9 cellular contexts compared by ENCODE assay signal in the genomic region with DNA sequence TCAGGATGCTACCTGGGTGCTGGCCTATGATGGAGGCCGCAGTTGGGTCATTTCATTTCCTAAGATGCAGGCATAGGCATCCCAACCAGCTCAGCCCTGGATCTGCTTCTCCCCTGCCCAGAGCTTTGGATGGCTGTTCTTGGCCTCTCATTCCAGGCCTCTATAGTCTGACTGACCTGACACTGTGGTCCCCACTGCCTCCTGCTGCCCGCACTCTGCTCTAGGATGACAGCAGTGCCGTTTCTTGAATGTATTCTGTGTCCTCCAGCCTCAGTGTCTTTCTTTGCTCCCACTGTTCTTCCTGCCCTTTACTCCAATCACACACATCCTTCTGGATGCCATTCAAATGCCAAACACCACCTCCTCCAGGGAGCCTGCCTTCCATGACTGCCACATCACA.
A peak's percentile ranks its signal among the peaks of the same experiment; 100 is the strongest.
DNase-seq lines count a peak whose midpoint lies in the region; ATAC-seq and TF ChIP-seq lines count a peak whose summit lies in the region.
"Had no signal": no experiment of that assay in that cellular context is flagged by ENCODE, and none has a peak within 500 bp of the region (broad histone marks: within the 10 kb centered on the region; RNA-seq: fewer than 3 reads in every experiment).

No MANE protein-coding gene starts in this region.

- in situ Hi-C loops in IMR-90 (cut with MboI; ENCODE audit: low sequenced_read_pairs): loop anchor here (10.0 kb wide), 1 partner anchor 173 kb away; no protein-coding TSS in a partner anchor

- H2BK5ac ChIP-seq in IMR-90 (ENCODE audit: low read depth, low read length, poor library complexity, severe bottlenecking): no peak overlapping the region

- no peak for TF ChIP-seq POLR2A in IMR-90 (IDR thresholded peaks at IDR 0.05; ENCODE audit: low read depth, low read length)

- no peak overlapping the region for H3K14ac ChIP-seq in IMR-90 (replicated peaks; ENCODE audit: low read depth, low read length)

- no peak overlapping the region for H4K5ac ChIP-seq in IMR-90 (ENCODE audit: low read depth, low read length)

- no peaks in the 10 kb centered on the region for H3K4me1 ChIP-seq in DND-41 (ENCODE audit: insufficient read depth, low read length)
- H3K4me1 ChIP-seq in IMR-90 (ENCODE audit: control insufficient read depth, insufficient read depth, low read length): no peaks in the 10 kb centered on the region

- no peak overlapping the region for H2AK5ac ChIP-seq in IMR-90 (ENCODE audit: low read depth, low read length)

- no peak overlapping the region for H2BK20ac ChIP-seq in IMR-90 (ENCODE audit: low read depth, low read length)

- no peaks in the 10 kb centered on the region for H3K79me1 ChIP-seq in IMR-90 (ENCODE audit: low read depth in 1 of 2, low read length in 2 of 2)

- WGBS in IMR-90 (ENCODE audit: extremely low coverage in 2 of 2, insufficient read length in 1 of 2), 2 experiments: 100% methylated on average over 1 of the region's 3 CpGs; no CpG with 5 or more reads in 1 of the 2 experiments

- H2AK9ac ChIP-seq in IMR-90 (replicated peaks; ENCODE audit: low read depth, low read length, poor library complexity): no peak overlapping the region

- H3K9me3 ChIP-seq in DND-41 (ENCODE audit: insufficient read depth, low read length, severe bottlenecking) (no peaks in the 10 kb centered on the region), IMR-90 (ENCODE audit: control insufficient read depth, insufficient read depth, low read length) (no peaks in the 10 kb centered on the region)

- no peaks in the 10 kb centered on the region for H3K36me3 Mint-ChIP-seq in activated CD8-positive, alpha-beta T cell treated with anti-CD3 and anti-CD28 coated beads for 36 hours (ENCODE audit: low read depth)
- no peaks in the 10 kb centered on the region for H3K36me3 Mint-ChIP-seq in mesothelial cell of epicardium
- H3K36me3 Mint-ChIP-seq: memory B cell had no signal

- POLR2A ChIA-PET in IMR-90 (lab: Charles Lee; ENCODE audit: unreplicated experiment): no interaction called here
- POLR2A ChIA-PET in activated CD8-positive, alpha-beta T cell treated with anti-CD3 and anti-CD28 coated beads for 36 hours (lab: Charles Lee): no interaction called here

- no peaks in the 10 kb centered on the region; the same call in 1 of the 2 replicates for H3K9me1 ChIP-seq in IMR-90 (ENCODE audit: insufficient read depth, low read length)

- peak; percentile 69 for TF ChIP-seq RAD21 in IMR-90 (IDR thresholded peaks at IDR 0.05; ENCODE audit: low read length)

- no peak overlapping the region for H4K8ac ChIP-seq in IMR-90 (ENCODE audit: low read depth in 2 of 2, low read length in 2 of 2)

- no peaks in the 10 kb centered on the region for H4K20me1 ChIP-seq in DND-41 (ENCODE audit: insufficient read depth, low read length)
- H4K20me1 ChIP-seq in IMR-90 (ENCODE audit: insufficient read depth, low read length): no peaks in the 10 kb centered on the region

- dilution Hi-C loops in IMR-90 (cut with HindIII; ENCODE audit: low sequenced_read_pairs, unreplicated experiment): no loop called here

- no peak overlapping the region for H3K4me2 ChIP-seq in DND-41 (ENCODE audit: insufficient read depth, low read length)
- H3K4me2 ChIP-seq in IMR-90 (ENCODE audit: low read depth, low read length): no peak overlapping the region

- no peak overlapping the region for H3K4me3 Mint-ChIP-seq in activated CD8-positive, alpha-beta T cell treated with anti-CD3 and anti-CD28 coated beads for 36 hours
- no peak overlapping the region for H3K4me3 Mint-ChIP-seq in mesothelial cell of epicardium
- H3K4me3 Mint-ChIP-seq: memory B cell had no signal

- DNase-seq in DND-41 (peak; percentile 35), IMR-90 (peak; percentile 44), fibroblast of villous mesenchyme (ENCODE audit: low read depth) (peak; percentile 42), NCI-H146 (lab: John Stamatoyannopoulos, UW) (no peak), mesothelial cell of epicardium (ENCODE audit: low spot score in 2 of 2, unreplicated experiment in 2 of 2) (no peak), NCI-H345 treated with DMSO at 0.1 percent for 48 hours (lab: John Stamatoyannopoulos, UW; ENCODE audit: unreplicated experiment) (no peak)
- DNase-seq in activated CD8-positive, alpha-beta T cell treated with anti-CD3 and anti-CD28 coated beads for 36 hours: peak; percentile 66
- DNase-seq in stimulated activated CD4-positive, alpha-beta T cell treated with anti-CD3 and anti-CD28 coated beads, Interleukin-15, amount 100 ng/mL, for 24 hours: peak; percentile 54

- no peak overlapping the region for H3K23ac ChIP-seq in IMR-90 (ENCODE audit: low read depth, low read length)

- H3K27ac ChIP-seq in DND-41 (ENCODE audit: low read length): no peak overlapping the region
- H3K27ac ChIP-seq in IMR-90 (ENCODE audit: insufficient read depth, low read length): no peak overlapping the region

- no TSS peak for BruUV-seq in IMR-90 (replicated peaks; lab: Mats Ljungman, UMichigan)

- no peaks in the 10 kb centered on the region for H3K4me1 Mint-ChIP-seq in activated CD8-positive, alpha-beta T cell treated with anti-CD3 and anti-CD28 coated beads for 36 hours (ENCODE audit: low read depth)
- H3K4me1 Mint-ChIP-seq in mesothelial cell of epicardium: peaks cover 15% of the 10 kb centered on the region
- H3K4me1 Mint-ChIP-seq: memory B cell had no signal

- no peak overlapping the region for H4K91ac ChIP-seq in IMR-90 (ENCODE audit: insufficient read depth, low read depth, low read length)

- CTCF ChIA-PET in IMR-90 (lab: Yijun Ruan, JAX): interaction anchor here (0.6 to 1.4 kb wide), 8 partner anchors 47 to 1801 kb away, joined by 3 to 7 read pairs (median 4); no protein-coding TSS in a partner anchor
- CTCF ChIA-PET in activated CD8-positive, alpha-beta T cell treated with anti-CD3 and anti-CD28 coated beads for 36 hours (lab: Charles Lee): interaction anchor here (0.6 to 3.4 kb wide), 8 partner anchors 23 to 182 kb away, joined by 3 to 13 read pairs (median 3); no protein-coding TSS in a partner anchor

- no peak overlapping the region for H2BK15ac ChIP-seq in IMR-90 (ENCODE audit: low read depth, low read length)

- TF ChIP-seq CTCF in DND-41 (IDR thresholded peaks at IDR 0.05; ENCODE audit: borderline replicate concordance, extremely low read depth, low read length, poor library complexity, severe bottlenecking) (peak; percentile 60), IMR-90 (conservative IDR thresholded peaks at IDR 0.05; ENCODE audit: low read depth, low read length) (peak; percentile 58), fibroblast of villous mesenchyme (IDR thresholded peaks at IDR 0.05; ENCODE audit: insufficient read depth, low read depth, low read length) (peak; percentile 68), mesothelial cell of epicardium (IDR thresholded peaks at IDR 0.05; ENCODE audit: unreplicated experiment) (no peak)
- peak; percentile 22 for TF ChIP-seq CTCF in activated CD8-positive, alpha-beta T cell treated with anti-CD3 and anti-CD28 coated beads for 36 hours (IDR thresholded peaks at IDR 0.05)

- H3K9me3 Mint-ChIP-seq in activated CD8-positive, alpha-beta T cell treated with anti-CD3 and anti-CD28 coated beads for 36 hours: no peaks in the 10 kb centered on the region
- H3K9me3 Mint-ChIP-seq in mesothelial cell of epicardium: no peaks in the 10 kb centered on the region
- H3K9me3 Mint-ChIP-seq: memory B cell had no signal

- H3K56ac ChIP-seq in IMR-90 (ENCODE audit: extremely low read depth, insufficient read depth, low read length): no peak overlapping the region

- H3K27me3 ChIP-seq in DND-41 (ENCODE audit: insufficient read depth, low read length, poor library complexity): no peaks in the 10 kb centered on the region
- peaks cover 9% of the 10 kb centered on the region; the same call in 1 of the 2 replicates for H3K27me3 ChIP-seq in IMR-90 (ENCODE audit: control insufficient read depth, insufficient read depth, low read length)

- no peak overlapping the region for H3K18ac ChIP-seq in IMR-90 (ENCODE audit: low read depth, low read length)

- H3K27me3 Mint-ChIP-seq in activated CD8-positive, alpha-beta T cell treated with anti-CD3 and anti-CD28 coated beads for 36 hours: no peaks in the 10 kb centered on the region
- H3K27me3 Mint-ChIP-seq in mesothelial cell of epicardium (ENCODE audit: low read depth): no peaks in the 10 kb centered on the region
- H3K27me3 Mint-ChIP-seq: memory B cell had no signal

- H2BK120ac ChIP-seq in IMR-90 (ENCODE audit: low read depth, low read length): no peak overlapping the region

- H3K27ac Mint-ChIP-seq in activated CD8-positive, alpha-beta T cell treated with anti-CD3 and anti-CD28 coated beads for 36 hours: no peak overlapping the region
- no peak overlapping the region for H3K27ac Mint-ChIP-seq in mesothelial cell of epicardium
- H3K27ac Mint-ChIP-seq: memory B cell had no signal

- H2AFZ ChIP-seq in DND-41 (ENCODE audit: low read depth, low read length) (no peak overlapping the region), IMR-90 (replicated peaks; ENCODE audit: low read length, poor library complexity) (peak overlapping the region; percentile 39)

- H3K9ac ChIP-seq in DND-41 (ENCODE audit: low read depth, low read length) (no peak overlapping the region), IMR-90 (ENCODE audit: low read depth, low read length) (no peak overlapping the region)

- no peaks in the 10 kb centered on the region for H3K36me3 ChIP-seq in DND-41 (ENCODE audit: insufficient read depth, low read length)
- H3K36me3 ChIP-seq in IMR-90 (ENCODE audit: control insufficient read depth, insufficient read depth, low read length): no peaks in the 10 kb centered on the region

- no peak overlapping the region for H3K4me3 ChIP-seq in DND-41 (ENCODE audit: low read depth in 1 of 2, low read length in 2 of 2)
- no peak overlapping the region for H3K4me3 ChIP-seq in IMR-90 (ENCODE audit: insufficient read depth, low read depth, low read length)
- H3K4me3 ChIP-seq in fibroblast of villous mesenchyme (ENCODE audit: low read depth, low read length): no peak overlapping the region

- ATAC-seq in DND-41 (ENCODE audit: insufficient read depth, low read depth) (peak; percentile 59; the same call in 2 of the 3 replicates), IMR-90 (ENCODE audit: low read depth) (peak; percentile 75)
- ATAC-seq in activated CD8-positive, alpha-beta T cell treated with anti-CD3 and anti-CD28 coated beads for 36 hours: peak; percentile 60

- no peaks in the 10 kb centered on the region for H3K79me2 ChIP-seq in DND-41 (ENCODE audit: insufficient read depth, low read length)

- no peak overlapping the region for H3K4ac ChIP-seq in IMR-90 (ENCODE audit: low read depth, low read length)

- intact Hi-C loops in IMR-90 (cut with micrococcal nuclease): loop anchor here (1.0 kb wide), 1 partner anchor 176 kb away; no protein-coding TSS in a partner anchor
- intact Hi-C loops in activated CD8-positive, alpha-beta T cell treated with anti-CD3 and anti-CD28 coated beads for 36 hours (cut with micrococcal nuclease): loop anchor here (5.0 kb wide), 1 partner anchor 175 kb away; no protein-coding TSS in a partner anchor

TF ChIP-seq in IMR-90, 13 proteins besides CTCF, POLR2A, EP300 and RAD21:
- TF ChIP-seq SMC3 (IDR thresholded peaks at IDR 0.05; ENCODE audit: low read depth, low read length): peak; percentile 64
- no peak for TF ChIP-seq RFX5 (IDR thresholded peaks at IDR 0.05; ENCODE audit: low read depth, low read length)
- TF ChIP-seq RCOR1 (IDR thresholded peaks at IDR 0.05; ENCODE audit: insufficient replicate concordance, low read length): no peak

Comparison
In these comparisons a context has a peak if more than half of its experiments do, and no peak if none do; other contexts are left out.
1. DNase-seq: peak in DND-41 (single experiment), IMR-90 (single experiment), activated CD8-positive, alpha-beta T cell treated with anti-CD3 and anti-CD28 coated beads for 36 hours (single experiment), fibroblast of villous mesenchyme (single experiment) and stimulated activated CD4-positive, alpha-beta T cell treated with anti-CD3 and anti-CD28 coated beads, Interleukin-15, amount 100 ng/mL, for 24 hours (single experiment); none in NCI-H146 (single experiment), mesothelial cell of epicardium (0 of 2) and NCI-H345 treated with DMSO at 0.1 percent for 48 hours (single experiment).
2. Peak in every context shown above with its lines, with median percentiles within 50 percentile points of each other: ATAC-seq.